ENCODE assay signal across 10 cellular contexts in genomic region chr1:18907914-18908845, GRCh38. TPM values are rescaled to one million over a fixed set of nuclear protein-coding genes. Genes with fewer than 3 reads are reported as not detected.
A peak's percentile ranks its signal among the peaks of the same experiment; 100 is the strongest.
DNase-seq lines count a peak whose midpoint lies in the region; ATAC-seq and TF ChIP-seq lines count a peak whose summit lies in the region.
"Had no signal": no experiment of that assay in that cellular context is flagged by ENCODE, and none has a peak within 500 bp of the region (broad histone marks: within the 10 kb centered on the region; RNA-seq: fewer than 3 reads in every experiment).

No MANE protein-coding gene starts in this region.

- H3K4me1 Mint-ChIP-seq in natural killer cell treated with Interleukin-12 subunit alpha and Interleukin-12 subunit beta and Interleukin-15 and Interleukin-18, amount 100 ng/mL, for 72 hours (ENCODE audit: low read depth in 2 of 2): peaks cover 23 to 26% of the 10 kb centered on the region in 2 donors

- POLR2A ChIA-PET in AG04450 (lab: Yijun Ruan, JAX): no interaction called here

- H3K27ac Mint-ChIP-seq in natural killer cell treated with Interleukin-12 subunit alpha and Interleukin-12 subunit beta and Interleukin-15 and Interleukin-18, amount 100 ng/mL, for 72 hours: peak overlapping the region; percentile 54 to 68

- H3K4me3 Mint-ChIP-seq in natural killer cell treated with Interleukin-12 subunit alpha and Interleukin-12 subunit beta and Interleukin-15 and Interleukin-18, amount 100 ng/mL, for 72 hours: peak overlapping the region; percentile 51

- no peaks in the 10 kb centered on the region for H3K27me3 ChIP-seq in AG04450 (ENCODE audit: control insufficient read depth, insufficient read depth, low read length)

- no peaks in the 10 kb centered on the region for H3K9me3 ChIP-seq in AG04450 (ENCODE audit: control insufficient read depth, insufficient read depth, low read length)

- DNase-seq in AG04450 (ENCODE audit: low read depth, low spot score) (no peak), KG1 (lab: John Stamatoyannopoulos, UW) (peak; percentile 67), cerebellum (ENCODE audit: low spot score) (peak; percentile 67), omental fat pad (ENCODE audit: low spot score) (no peak), islet precursor cell (no peak)
- DNase-seq in natural killer cell treated with Interleukin-12 subunit alpha and Interleukin-12 subunit beta and Interleukin-15 and Interleukin-18, amount 100 ng/mL, for 72 hours (ENCODE audit: low spot score): no peak
- DNase-seq in activated CD4-positive, alpha-beta T cell treated with anti-CD3 and anti-CD28 coated beads, Interleukin-2, amount 50 U/mL, for 48 hours: no peak
- DNase-seq: activated naive CD4-positive, alpha-beta T cell treated with Interleukin-2 at 50 U/mL for 16 hours; AML-193 had no signal

- CTCF ChIA-PET in AG04450 (lab: Charles Lee): interaction anchor here (0.6 to 3.2 kb wide), 16 partner anchors 14 to 206 kb away, joined by 3 to 25 read pairs (median 8); partner anchors contain the start of gene IFFO2

- peak overlapping the region; percentile 39 for H3K27ac ChIP-seq in AG04450 (ENCODE audit: low read depth, low read length)

- H3K27me3 Mint-ChIP-seq in natural killer cell treated with Interleukin-12 subunit alpha and Interleukin-12 subunit beta and Interleukin-15 and Interleukin-18, amount 100 ng/mL, for 72 hours: no peaks in the 10 kb centered on the region

- H3K4me3 ChIP-seq in AG04450 (ENCODE audit: low read depth, low read length): no peak overlapping the region

- no peaks in the 10 kb centered on the region for H3K9me3 Mint-ChIP-seq in natural killer cell treated with Interleukin-12 subunit alpha and Interleukin-12 subunit beta and Interleukin-15 and Interleukin-18, amount 100 ng/mL, for 72 hours

- ATAC-seq in natural killer cell treated with Interleukin-12 subunit alpha and Interleukin-12 subunit beta and Interleukin-15 and Interleukin-18, amount 100 ng/mL, for 72 hours: peak; percentile 44 to 68
- ATAC-seq in HG03354 (IDR thresholded peaks at IDR 0.05; ENCODE audit: poor library complexity, severe bottlenecking, unreplicated experiment) (no peak), omental fat pad (ENCODE audit: low FRiP score) (no peak)

- H3K36me3 Mint-ChIP-seq in natural killer cell treated with Interleukin-12 subunit alpha and Interleukin-12 subunit beta and Interleukin-15 and Interleukin-18, amount 100 ng/mL, for 72 hours: peaks cover 7% of the 10 kb centered on the region

- no peak for TF ChIP-seq CTCF in AG04450 (IDR thresholded peaks at IDR 0.05; ENCODE audit: low read depth, low read length)
- TF ChIP-seq CTCF in omental fat pad (IDR thresholded peaks at IDR 0.05): no peak

RNA-seq across cellular contexts. Expression of gene ALDH4A1, which starts 5.8 kb away (rescaled TPM):
- 8.8 and 14.7 TPM in 2 replicates for polyA plus RNA-seq in AG04450 (2011; rRNA removed)
- polyA minus RNA-seq in AG04450 (2011; rRNA and poly(A)+ RNA removed): 8.3 and 10.4 TPM in 2 replicates
- total RNA-seq in cerebellum: 6.6 TPM
- total RNA-seq in natural killer cell treated with Interleukin-12 subunit alpha and Interleukin-12 subunit beta and Interleukin-15 and Interleukin-18, amount 100 ng/mL, for 72 hours: 1 to 10 TPM; 4.4 to 5.7 TPM
- 10 to 100 TPM; 22.2 to 96.8 (median 67.3) TPM for total RNA-seq in omental fat pad

RNA-seq across cellular contexts. Expression of gene IFFO2, which starts 48.3 kb away (rescaled TPM):
- polyA plus RNA-seq in AG04450 (2011; rRNA removed): 6.8 and 7.8 TPM in 2 replicates
- 13.7 and 15.2 TPM in 2 replicates for polyA minus RNA-seq in AG04450 (2011; rRNA and poly(A)+ RNA removed)
- total RNA-seq in cerebellum (6.5 TPM), omental fat pad (10 to 100 TPM in 1 of 4 donors, 1 to 10 TPM in 3; 2.3 to 12.9 (median 7.7) TPM)
- total RNA-seq in natural killer cell treated with Interleukin-12 subunit alpha and Interleukin-12 subunit beta and Interleukin-15 and Interleukin-18, amount 100 ng/mL, for 72 hours: 10 to 100 TPM; 23.5 to 44.2 TPM

RNA-seq across cellular contexts. Expression of gene TAS1R2, which starts 48.7 kb away (rescaled TPM):
- not detected in 2 replicates for polyA plus RNA-seq in AG04450 (2011; rRNA removed)
- not detected in 2 replicates for polyA minus RNA-seq in AG04450 (2011; rRNA and poly(A)+ RNA removed)
- total RNA-seq in cerebellum: not detected
- not detected for total RNA-seq in natural killer cell treated with Interleukin-12 subunit alpha and Interleukin-12 subunit beta and Interleukin-15 and Interleukin-18, amount 100 ng/mL, for 72 hours
- not detected for total RNA-seq in omental fat pad

Comparison
In these comparisons a context has a peak if more than half of its experiments do, and no peak if none do; other contexts are left out.
1. DNase-seq: peak in KG1 (single experiment) and cerebellum (single experiment); none in AG04450 (single experiment), natural killer cell treated with Interleukin-12 subunit alpha and Interleukin-12 subunit beta and Interleukin-15 and Interleukin-18, amount 100 ng/mL, for 72 hours (single experiment), omental fat pad (single experiment), islet precursor cell (single experiment) and activated CD4-positive, alpha-beta T cell treated with anti-CD3 and anti-CD28 coated beads, Interleukin-2, amount 50 U/mL, for 48 hours (0 of 2).
2. ATAC-seq: peak in natural killer cell treated with Interleukin-12 subunit alpha and Interleukin-12 subunit beta and Interleukin-15 and Interleukin-18, amount 100 ng/mL, for 72 hours (2 of 2); none in HG03354 (single experiment) and omental fat pad (single experiment).